In genomic region chr14:105300542-105301102, GRCh38 we compare ENCODE assay signal across 8 cellular contexts. TPM values are rescaled to one million over a fixed set of nuclear protein-coding genes. Genes with fewer than 3 reads are reported as not detected.
DNase-seq lines count a peak whose midpoint lies in the region; ATAC-seq and TF ChIP-seq lines count a peak whose summit lies in the region.

Gene BRF1, minus strand, starts transcription at chr14:105301001. Its CDS starts 372 bp downstream, at chr14:105300629.

- peaks cover 5% of the 10 kb centered on the region for H3K9me3 ChIP-seq in DND-41 (ENCODE audit: insufficient read depth, low read length, severe bottlenecking)
- H3K9me3 ChIP-seq in SJSA1 (replicated peaks): peaks cover 3% of the 10 kb centered on the region; the same call in 1 of the 2 replicates
- no peaks in the 10 kb centered on the region for H3K9me3 ChIP-seq in neuron (ENCODE audit: low read length)
- no peaks in the 10 kb centered on the region for H3K9me3 ChIP-seq in subcutaneous abdominal adipose tissue (ENCODE audit: control insufficient read depth in 5 of 5, low read length in 5 of 5)

- DNase-seq in DND-41 (peak; percentile 97), KG1 (lab: John Stamatoyannopoulos, UW) (peak; percentile 88), SJSA1 (ENCODE audit: low read depth in 1 of 2, low spot score in 2 of 2) (peak; percentile 95), foreskin keratinocyte (peak; percentile 80 to 90)
- DNase-seq in activated gamma-delta T cell treated with anti-CD3 and anti-CD28 coated beads, Interleukin-2, amount 50 U/mL, for 16 hours (ENCODE audit: low read depth): peak; percentile 95

- H2AFZ ChIP-seq in DND-41 (ENCODE audit: low read depth, low read length): peak within 1 kb of the TSS; percentile 95
- H2AFZ ChIP-seq in neuron (ENCODE audit: low read depth, low read length): peak within 1 kb of the TSS; percentile 98

- H3K9ac ChIP-seq in DND-41 (ENCODE audit: low read depth, low read length): peak within 1 kb of the TSS; percentile 92
- H3K9ac ChIP-seq in subcutaneous abdominal adipose tissue (ENCODE audit: low read length in 5 of 5): peak within 1 kb of the TSS; percentile 63 to 90 (median 86)

- H3K4me3 ChIP-seq in DND-41 (ENCODE audit: low read depth in 1 of 2, low read length in 2 of 2): peak within 1 kb of the TSS; percentile 78 to 88
- H3K4me3 ChIP-seq in SJSA1: peak within 1 kb of the TSS; percentile 97
- peak within 1 kb of the TSS; percentile 82 for H3K4me3 ChIP-seq in neuron (ENCODE audit: low read length)
- H3K4me3 ChIP-seq in subcutaneous abdominal adipose tissue (ENCODE audit: low read depth in 1 of 5, low read length in 5 of 5): peak within 1 kb of the TSS; percentile 68 to 90 (median 80)

- peak within 1 kb of the TSS; percentile 93 for H3K27ac ChIP-seq in DND-41 (ENCODE audit: low read length)
- peak within 1 kb of the TSS; percentile 71 for H3K27ac ChIP-seq in SJSA1
- peak within 1 kb of the TSS; percentile 85 for H3K27ac ChIP-seq in foreskin keratinocyte
- H3K27ac ChIP-seq in subcutaneous abdominal adipose tissue (ENCODE audit: low read depth, low read length): peak within 1 kb of the TSS; percentile 78

- ATAC-seq in DND-41 (ENCODE audit: insufficient read depth, low read depth) (peak; percentile 86), GM21723 (IDR thresholded peaks at IDR 0.05; ENCODE audit: unreplicated experiment) (peak; percentile 84), foreskin keratinocyte (peak; percentile 90)

- TF ChIP-seq CTCF in DND-41 (IDR thresholded peaks at IDR 0.05; ENCODE audit: borderline replicate concordance, extremely low read depth, low read length, poor library complexity, severe bottlenecking) (peak; percentile 12), foreskin keratinocyte (conservative IDR thresholded peaks at IDR 0.05) (no peak)

- H4K20me1 ChIP-seq in DND-41 (ENCODE audit: insufficient read depth, low read length): peaks cover under 1% of the 10 kb centered on the region; the same call in 1 of the 2 replicates

- H3K27me3 ChIP-seq in DND-41 (ENCODE audit: insufficient read depth, low read length, poor library complexity): no peaks in the 10 kb centered on the region
- H3K27me3 ChIP-seq in SJSA1 (replicated peaks): no peaks in the 10 kb centered on the region
- no peaks in the 10 kb centered on the region for H3K27me3 ChIP-seq in foreskin keratinocyte
- H3K27me3 ChIP-seq in neuron (ENCODE audit: insufficient read depth, low read length): no peaks in the 10 kb centered on the region
- no peaks in the 10 kb centered on the region for H3K27me3 ChIP-seq in subcutaneous abdominal adipose tissue (ENCODE audit: control insufficient read depth in 5 of 5, insufficient read depth in 4 of 5, low read length in 5 of 5)

- H3K36me3 ChIP-seq in DND-41 (ENCODE audit: insufficient read depth, low read length) (no peaks in the 10 kb centered on the region; the same call in 1 of the 2 replicates), SJSA1 (peaks cover 15% of the 10 kb centered on the region), neuron (ENCODE audit: insufficient read depth, low read length) (no peaks in the 10 kb centered on the region), subcutaneous abdominal adipose tissue (ENCODE audit: control insufficient read depth in 5 of 5, insufficient read depth in 5 of 5, low read length in 5 of 5) (no peaks in the 10 kb centered on the region)

- H3K4me2 ChIP-seq in DND-41 (ENCODE audit: insufficient read depth, low read length): peak within 1 kb of the TSS; percentile 94

- H3K4me1 ChIP-seq in DND-41 (ENCODE audit: insufficient read depth, low read length) (peaks cover 28% of the 10 kb centered on the region), SJSA1 (replicated peaks) (peaks cover 9% of the 10 kb centered on the region; the same call in 1 of the 2 replicates), foreskin keratinocyte (peaks cover 3% of the 10 kb centered on the region), neuron (ENCODE audit: insufficient read depth, low read length) (peaks cover 4% of the 10 kb centered on the region), subcutaneous abdominal adipose tissue (ENCODE audit: control insufficient read depth in 5 of 5, insufficient read depth in 5 of 5, low read length in 5 of 5) (peaks cover 3 to 21% (median 19%) of the 10 kb centered on the region in 5 donors)

- peaks cover 49% of the 10 kb centered on the region for H3K79me2 ChIP-seq in DND-41 (ENCODE audit: insufficient read depth, low read length)

RNA-seq across cellular contexts. Expression of gene BRF1, which starts in this region (rescaled TPM):
- 29.9 and 35.8 TPM in 2 replicates for total RNA-seq in SJSA1 (2014; rRNA removed; shearing (Covaris generic))
- 17.5 and 18.5 TPM in 2 replicates for total RNA-seq in foreskin keratinocyte
- polyA plus RNA-seq in foreskin keratinocyte: 13.8 and 15.3 TPM in 2 replicates

Comparison
In these comparisons a context has a peak if more than half of its experiments do, and no peak if none do; other contexts are left out.
1. Peak in every context shown above with its lines: DNase-seq, ATAC-seq, H3K4me3 ChIP-seq and H3K27ac ChIP-seq.